23 cellular contexts compared by ENCODE assay signal in genomic region chr7:133699390-133699789, GRCh38.
A peak's percentile ranks its signal among the peaks of the same experiment; 100 is the strongest.
DNase-seq lines count a peak whose midpoint lies in the region; ATAC-seq, FAIRE-seq and TF ChIP-seq lines count a peak whose summit lies in the region.
"Had no signal": no experiment of that assay in that cellular context is flagged by ENCODE, and none has a peak within 500 bp of the region (broad histone marks: within the 10 kb centered on the region; RNA-seq: fewer than 3 reads in every experiment).

No MANE protein-coding gene starts in this region.

- H3K9ac ChIP-seq in astrocyte (ENCODE audit: low read length), result no peak overlapping the region
- H3K9ac ChIP-seq: GM23248, SK-N-SH had no signal

- no peak for TF ChIP-seq POLR2A in NB4 (IDR thresholded peaks at IDR 0.05; ENCODE audit: extremely low read depth, insufficient read length)

- no peaks in the 10 kb centered on the region for H3K27me3 ChIP-seq in astrocyte (ENCODE audit: insufficient read depth, low read length)

- FAIRE-seq in astrocyte (lab: Jason Lieb, UNC) (no peak), RCC 7860 (lab: Jason Lieb, UNC) (no peak)
- FAIRE-seq: D721Med had no signal

- no peak overlapping the region for H2AFZ ChIP-seq in astrocyte (ENCODE audit: low read depth, low read length)
- H2AFZ ChIP-seq: GM23248 had no signal

- peaks cover 20% of the 10 kb centered on the region for H3K4me1 ChIP-seq in astrocyte (ENCODE audit: insufficient read depth, low read length)
- H3K4me1 ChIP-seq: HAP-1 had no signal

- peaks cover 5% of the 10 kb centered on the region for H4K20me1 ChIP-seq in astrocyte (ENCODE audit: insufficient read depth, low read length)

- no peak overlapping the region for H3K4me3 ChIP-seq in AG10803 (ENCODE audit: low read length)
- no peak overlapping the region for H3K4me3 ChIP-seq in NB4 (ENCODE audit: low read depth, low read length)
- no peak overlapping the region for H3K4me3 ChIP-seq in astrocyte (ENCODE audit: insufficient read depth, low read depth, low read length)
- H3K4me3 ChIP-seq: GM23248, HAP-1 had no signal

- no peak for ATAC-seq in HG03342 (IDR thresholded peaks at IDR 0.05; ENCODE audit: unreplicated experiment)

- no peaks in the 10 kb centered on the region for H3K27me3 Mint-ChIP-seq in astrocyte (ENCODE audit: low read depth, unreplicated experiment)
- H3K27me3 Mint-ChIP-seq: CD8-positive, alpha-beta memory T cell had no signal

- H3K36me3 Mint-ChIP-seq in astrocyte (ENCODE audit: low read depth, unreplicated experiment), result no peaks in the 10 kb centered on the region

- no peaks in the 10 kb centered on the region for H3K79me2 ChIP-seq in astrocyte (ENCODE audit: insufficient read depth, low read length)

- no peak overlapping the region for H3K27ac Mint-ChIP-seq in astrocyte (ENCODE audit: unreplicated experiment)
- H3K27ac Mint-ChIP-seq: T-helper 2 cell treated with Interferon-gamma antibody and Interleukin-4, amounts not matched to agents 5 μg/mL and 100 μg/mL, for 36 hours had no signal

- no peak overlapping the region for H3K4me2 ChIP-seq in astrocyte (ENCODE audit: low read length)
- H3K4me2 ChIP-seq: SK-N-SH had no signal

- no peaks in the 10 kb centered on the region for H3K9me3 ChIP-seq in astrocyte (ENCODE audit: insufficient read depth, low read depth, low read length)
- H3K9me3 ChIP-seq: HAP-1, SK-N-SH had no signal

- H3K4me1 Mint-ChIP-seq in astrocyte (ENCODE audit: low read depth, unreplicated experiment), result peaks cover 22% of the 10 kb centered on the region

- no peak for TF ChIP-seq CTCF in AG10803 (conservative IDR thresholded peaks at IDR 0.05; ENCODE audit: low read length)
- TF ChIP-seq CTCF in NB4 (IDR thresholded peaks at IDR 0.05; ENCODE audit: low read depth, low read length), result no peak
- TF ChIP-seq CTCF in astrocyte (IDR thresholded peaks at IDR 0.05; ENCODE audit: insufficient read depth, low read depth, low read length), result no peak

- no peak overlapping the region for H3K4me3 Mint-ChIP-seq in astrocyte (ENCODE audit: unreplicated experiment)
- H3K4me3 Mint-ChIP-seq: CD8-positive, alpha-beta memory T cell; T-helper 2 cell treated with Interferon-gamma antibody and Interleukin-4, amounts not matched to agents 5 μg/mL and 100 μg/mL, for 36 hours had no signal

- no peaks in the 10 kb centered on the region for H3K36me3 ChIP-seq in astrocyte (ENCODE audit: insufficient read depth, low read length)
- H3K36me3 ChIP-seq: HAP-1 had no signal

- no peaks in the 10 kb centered on the region for H3K9me3 Mint-ChIP-seq in astrocyte (ENCODE audit: unreplicated experiment)
- H3K9me3 Mint-ChIP-seq: CD8-positive, alpha-beta memory T cell; T-helper 2 cell treated with Interferon-gamma antibody and Interleukin-4, amounts not matched to agents 5 μg/mL and 100 μg/mL, for 36 hours had no signal

- no peak overlapping the region for H3K27ac ChIP-seq in astrocyte (ENCODE audit: low read depth, low read length)
- H3K27ac ChIP-seq: GM23248 had no signal

- DNase-seq in AG10803 (ENCODE audit: low read depth) (peak; percentile 30), Daoy (ENCODE audit: low read depth) (peak; percentile 11), NB4 (ENCODE audit: low read depth) (peak; percentile 18), astrocyte (ENCODE audit: low read depth) (peak; percentile 27), midbrain (lab: John Stamatoyannopoulos, UW) (no peak), mucosa of gallbladder (ENCODE audit: low spot score) (no peak), RCC 7860 (ENCODE audit: low spot score) (no peak)
- DNase-seq: C1 segment of cervical spinal cord; CD8-positive, alpha-beta memory T cell; DMS79 treated with DMSO at 0.1 percent for 48 hours; GDM1; GM23248; KG1; NCI-H1092 treated with DMSO at 0.1 percent for 48 hours; NCI-H2081 treated with DMSO at 0.1 percent for 48 hours; NCI-H510A; NCI-H82; SHP77; SK-N-SH had no signal

Comparison
In these comparisons a context has a peak if more than half of its experiments do, and no peak if none do; other contexts are left out.
1. DNase-seq: peak in AG10803 (single experiment), Daoy (single experiment), NB4 (single experiment) and astrocyte (single experiment); none in midbrain (single experiment), mucosa of gallbladder (single experiment) and RCC 7860 (single experiment).